Comparison of ENCODE assay signal across 8 cellular contexts in genomic region chr1:198929961-198930599, GRCh38.
DNase-seq lines count a peak whose midpoint lies in the region; ATAC-seq, FAIRE-seq and TF ChIP-seq lines count a peak whose summit lies in the region.

No MANE protein-coding gene starts in this region.

- H3K4me1 Mint-ChIP-seq in activated naive CD8-positive, alpha-beta T cell (ENCODE audit: low read depth), result peaks cover 61% of the 10 kb centered on the region

- peaks cover 26 to 64% of the 10 kb centered on the region in 2 experiments for H3K4me1 ChIP-seq in HCT116 (ENCODE audit: control insufficient read depth in 1 of 2, insufficient read depth in 2 of 2, low read length in 2 of 2)
- H3K4me1 ChIP-seq in kidney (ENCODE audit: control insufficient read depth in 1 of 2, insufficient read depth in 1 of 2, low read depth in 1 of 2, low read length in 2 of 2), result peaks cover 0 to 9% of the 10 kb centered on the region in 2 donors

- peaks cover 75% of the 10 kb centered on the region for H3K79me2 ChIP-seq in HCT116 (ENCODE audit: insufficient read depth, low read length)

- H3K27ac ChIP-seq in HCT116 (ENCODE audit: low read depth, low read length), result peak overlapping the region; percentile 64
- peak overlapping the region; percentile 51 to 53 for H3K27ac ChIP-seq in kidney (ENCODE audit: low read depth in 2 of 2, low read length in 2 of 2)
- peak overlapping the region; percentile 36 for H3K27ac ChIP-seq in temporal lobe (ENCODE audit: low read depth, low read length)

- peak overlapping the region; percentile 87 for H3K27ac Mint-ChIP-seq in activated naive CD8-positive, alpha-beta T cell

- no peaks in the 10 kb centered on the region for H3K27me3 Mint-ChIP-seq in activated naive CD8-positive, alpha-beta T cell

- H3K9ac ChIP-seq in HCT116 (ENCODE audit: low read length) (peak overlapping the region; percentile 62), kidney (ENCODE audit: low read length in 2 of 2) (peak overlapping the region in 1 of 2 donors; percentile 32)

- H3K4me3 ChIP-seq in HCT116 (replicated peaks in 1 of 2; ENCODE audit: low read depth in 1 of 2, low read length in 2 of 2) (peak overlapping the region; percentile 25 to 54), kidney (ENCODE audit: low read length in 2 of 2) (peak overlapping the region; percentile 47 to 55)

- intact Hi-C loops in HCT116 (cut with micrococcal nuclease), result no loop called here
- intact Hi-C loops in kidney (cut with DNase I), result no loop called here

- peak overlapping the region; percentile 76 for H3K4me2 ChIP-seq in HCT116 (ENCODE audit: low read length)

- no peaks in the 10 kb centered on the region for H3K27me3 ChIP-seq in HCT116 (ENCODE audit: insufficient read depth, low read length)

- FAIRE-seq in GM12891 (lab: Jason Lieb, UNC) (peak; percentile 87), kidney (lab: Jason Lieb, UNC) (no peak)

- ATAC-seq in HCT116 (peak; percentile 69), GM21576 (IDR thresholded peaks at IDR 0.05; ENCODE audit: unreplicated experiment) (no peak)

- H3K9me2 ChIP-seq in HCT116 (ENCODE audit: insufficient read depth), result no peaks in the 10 kb centered on the region; the same call in 1 of the 2 replicates

- CTCF ChIA-PET in HCT116 (lab: Charles Lee), result interaction anchor here (1.0 kb wide), 1 partner anchor 15 kb away, joined by 3 read pairs; no protein-coding TSS in a partner anchor

- BruUV-seq in HCT116 (replicated peaks; lab: Mats Ljungman, UMichigan), result no TSS peak

- H3K36me3 Mint-ChIP-seq in activated naive CD8-positive, alpha-beta T cell, result peaks cover 2% of the 10 kb centered on the region

- TF ChIP-seq POLR2A in GM12891 (IDR thresholded peaks at IDR 0.05; ENCODE audit: low read depth, low read length) (no peak), HCT116 (IDR thresholded peaks at IDR 0.05; ENCODE audit: borderline replicate concordance, extremely low read depth, insufficient read depth, insufficient read length) (no peak)

- RAD21 ChIA-PET in HCT116 (lab: Charles Lee; ENCODE audit: low non-redundant PET in 1 of 2, low total read pairs in 2 of 2, uncharacterized antibody in 2 of 2, unreplicated experiment in 2 of 2), result no interaction called here

- no peak for TF ChIP-seq CTCF in HCT116 (IDR thresholded peaks at IDR 0.05 in 2 of 3, conservative IDR thresholded peaks at IDR 0.05 in 1 of 3; ENCODE audit: borderline replicate concordance in 1 of 3, insufficient read depth in 1 of 3, low read depth in 2 of 3, low read length in 2 of 3)
- TF ChIP-seq CTCF in kidney (IDR thresholded peaks at IDR 0.05; ENCODE audit: borderline replicate concordance, extremely low read depth, insufficient read depth), result no peak

- H3K9me3 ChIP-seq in HCT116 (ENCODE audit: control insufficient read depth in 1 of 2, insufficient read depth in 1 of 2, low read depth in 1 of 2, low read length in 2 of 2) (no peaks in the 10 kb centered on the region), kidney (ENCODE audit: control insufficient read depth in 1 of 2, low read length in 2 of 2) (no peaks in the 10 kb centered on the region)

- H2AFZ ChIP-seq in HCT116 (ENCODE audit: low read depth, low read length, poor library complexity, severe bottlenecking), result peak overlapping the region; percentile 12

- no peaks in the 10 kb centered on the region for H3K9me3 Mint-ChIP-seq in activated naive CD8-positive, alpha-beta T cell (ENCODE audit: low read depth)

- no peaks in the 10 kb centered on the region for H4K20me1 ChIP-seq in HCT116 (ENCODE audit: insufficient read depth)

- no peak for TF ChIP-seq RAD21 in HCT116 (IDR thresholded peaks at IDR 0.05; ENCODE audit: low read depth)

- POLR2A ChIA-PET in HCT116 (lab: Charles Lee), result no interaction called here

- DNase-seq in GM12891 (ENCODE audit: insufficient read length, low spot score) (no peak), HCT116 (ENCODE audit: low read depth, low spot score) (no peak), NCI-H1436 (lab: John Stamatoyannopoulos, UW) (peak; percentile 11), kidney (no peak), SKM-1 (lab: John Stamatoyannopoulos, UW; ENCODE audit: unreplicated experiment) (no peak)

- H3K36me3 ChIP-seq in HCT116 (ENCODE audit: control insufficient read depth in 1 of 2, insufficient read depth in 2 of 2, low read length in 2 of 2), result no peaks in the 10 kb centered on the region
- no peaks in the 10 kb centered on the region for H3K36me3 ChIP-seq in kidney (ENCODE audit: control insufficient read depth in 1 of 2, insufficient read depth in 2 of 2, low read length in 2 of 2)

- H3K4me3 Mint-ChIP-seq in activated naive CD8-positive, alpha-beta T cell, result peak overlapping the region; percentile 78

TF ChIP-seq in GM12891, 5 proteins besides CTCF, POLR2A, EP300 and RAD21:
- no peak for TF ChIP-seq PAX5 (IDR thresholded peaks at IDR 0.05; ENCODE audit: insufficient read depth, low read length, severe bottlenecking)

TF ChIP-seq in HCT116, 20 proteins besides CTCF, POLR2A, EP300 and RAD21:
- TF ChIP-seq YY1 (IDR thresholded peaks at IDR 0.05; ENCODE audit: extremely low read depth, insufficient replicate concordance, low read depth, low read length), result peak; percentile 37
- TF ChIP-seq CBX3 (IDR thresholded peaks at IDR 0.05; ENCODE audit: low read depth), result no peak
